ENCODE assay signal across 8 cellular contexts in the genomic region with DNA sequence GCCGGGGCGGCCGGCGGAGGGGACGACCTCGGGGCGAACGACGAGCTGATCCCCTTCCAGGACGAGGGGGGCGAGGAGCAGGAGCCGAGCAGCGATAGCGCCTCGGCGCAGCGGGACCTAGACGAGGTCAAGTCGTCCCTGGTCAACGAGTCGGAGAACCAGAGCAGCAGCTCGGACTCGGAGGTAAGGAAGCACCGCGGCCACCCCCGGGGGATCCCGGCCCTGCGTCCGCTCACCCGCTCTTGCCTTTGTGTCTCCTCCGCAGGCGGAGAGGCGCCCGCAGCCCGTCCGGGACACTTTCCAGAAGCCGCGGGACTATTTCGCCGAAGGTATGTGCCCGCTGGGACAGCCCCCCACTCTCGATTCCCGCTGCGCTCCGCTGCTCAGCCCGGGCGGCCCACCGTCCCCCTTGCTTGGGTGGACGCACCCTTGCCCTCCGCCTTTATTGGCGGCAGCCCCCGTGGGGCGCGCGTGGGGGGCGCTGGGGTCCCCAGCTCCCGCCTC. TPM values are rescaled to one million over a fixed set of nuclear protein-coding genes. Genes with fewer than 3 reads are reported as not detected.
A peak's percentile ranks its signal among the peaks of the same experiment; 100 is the strongest.
DNase-seq lines count a peak whose midpoint lies in the region; ATAC-seq lines count a peak whose summit lies in the region.

No MANE protein-coding gene starts in this region.

- H3K4ac ChIP-seq in trophoblast cell (ENCODE audit: low read depth, low read length): peak overlapping the region; percentile 68

- H4K8ac ChIP-seq in trophoblast cell (ENCODE audit: low read depth, low read length): peak overlapping the region; percentile 55

- H3K27me3 ChIP-seq in CD4-positive, alpha-beta memory T cell (ENCODE audit: insufficient read depth, low read length): peaks cover 16% of the 10 kb centered on the region
- peaks cover 14% of the 10 kb centered on the region for H3K27me3 ChIP-seq in trophoblast cell (ENCODE audit: insufficient read depth, low read length)

- no peaks in the 10 kb centered on the region for H3K36me3 Mint-ChIP-seq in CD4-positive, alpha-beta memory T cell
- no peaks in the 10 kb centered on the region for H3K36me3 Mint-ChIP-seq in activated naive CD4-positive, alpha-beta T cell treated with anti-CD3 and anti-CD28 coated beads for 36 hours (ENCODE audit: low read depth)

- CTCF ChIA-PET in CD4-positive, alpha-beta memory T cell (lab: Charles Lee; ENCODE audit: partially characterized antibody): no interaction called here
- CTCF ChIA-PET in activated naive CD4-positive, alpha-beta T cell treated with anti-CD3 and anti-CD28 coated beads for 36 hours (lab: Charles Lee): interaction anchor here (0.6 to 1.5 kb wide), 2 partner anchors 21 to 54 kb away, joined by 3 read pairs; no protein-coding TSS in a partner anchor

- no peak overlapping the region for H3K23ac ChIP-seq in trophoblast cell (ENCODE audit: low read length)

- peaks cover 0 to 2% (median 0%) of the 10 kb centered on the region in 8 donors for H3K9me3 Mint-ChIP-seq in CD4-positive, alpha-beta memory T cell
- no peaks in the 10 kb centered on the region for H3K9me3 Mint-ChIP-seq in activated naive CD4-positive, alpha-beta T cell treated with anti-CD3 and anti-CD28 coated beads for 36 hours

- no CpG with 5 or more reads among the region's 57 CpGs for WGBS in trophoblast cell (ENCODE audit: extremely low coverage, insufficient coverage, insufficient read length)

- H4K12ac ChIP-seq in trophoblast cell (ENCODE audit: low read depth, low read length): peak overlapping the region; percentile 6

- peak overlapping the region; percentile 76 for H3K18ac ChIP-seq in trophoblast cell (ENCODE audit: low read length)

- H3K4me1 Mint-ChIP-seq in CD4-positive, alpha-beta memory T cell: peaks cover 4 to 20% (median 12%) of the 10 kb centered on the region in 4 donors
- peaks cover 9% of the 10 kb centered on the region for H3K4me1 Mint-ChIP-seq in activated naive CD4-positive, alpha-beta T cell treated with anti-CD3 and anti-CD28 coated beads for 36 hours (ENCODE audit: low read depth)

- H3K9ac ChIP-seq in trophoblast cell (ENCODE audit: low read length): peak overlapping the region; percentile 83

- peak overlapping the region; percentile 32 for H2BK5ac ChIP-seq in trophoblast cell (ENCODE audit: low read depth, low read length, poor library complexity)

- H3K9me3 ChIP-seq in CD4-positive, alpha-beta memory T cell (ENCODE audit: control insufficient read depth in 1 of 2, low read length in 2 of 2): no peaks in the 10 kb centered on the region
- peaks cover 2% of the 10 kb centered on the region for H3K9me3 ChIP-seq in trophoblast cell (ENCODE audit: insufficient read depth, low read depth, low read length)

- H2BK120ac ChIP-seq in trophoblast cell (ENCODE audit: insufficient read depth, low read length, poor library complexity): peak overlapping the region; percentile 47

- H2BK12ac ChIP-seq in trophoblast cell (ENCODE audit: low read length): peak overlapping the region; percentile 24

- H3K79me1 ChIP-seq in trophoblast cell (ENCODE audit: low read length): peaks cover 7% of the 10 kb centered on the region

- H3K79me2 ChIP-seq in trophoblast cell (ENCODE audit: control insufficient read depth, insufficient read depth, low read length, poor library complexity): peaks cover 7% of the 10 kb centered on the region

- no peak overlapping the region for H3K4me3 ChIP-seq in CD4-positive, alpha-beta memory T cell (ENCODE audit: low read length in 2 of 2)
- H3K4me3 ChIP-seq in trophoblast cell (ENCODE audit: low read depth, low read length): peak overlapping the region; percentile 81

- intact Hi-C loops in CD4-positive, alpha-beta memory T cell (cut with micrococcal nuclease): no loop called here
- intact Hi-C loops in activated naive CD4-positive, alpha-beta T cell treated with anti-CD3 and anti-CD28 coated beads for 36 hours (cut with micrococcal nuclease): loop anchor here (2.0 kb wide), 1 partner anchor 165 kb away; no protein-coding TSS in a partner anchor

- H3K27ac ChIP-seq in CD4-positive, alpha-beta memory T cell (ENCODE audit: low read depth, low read length): no peak overlapping the region
- peak overlapping the region; percentile 40 for H3K27ac ChIP-seq in trophoblast cell (ENCODE audit: low read depth, low read length)

- peak; percentile 27 for ATAC-seq in HG02759 (IDR thresholded peaks at IDR 0.05; ENCODE audit: unreplicated experiment)
- ATAC-seq in GM21723 (IDR thresholded peaks at IDR 0.05; ENCODE audit: unreplicated experiment): no peak
- no peak for ATAC-seq in HG02981 (IDR thresholded peaks at IDR 0.05; ENCODE audit: unreplicated experiment)

- DNase-seq in CD4-positive, alpha-beta memory T cell: no peak
- DNase-seq in activated naive CD4-positive, alpha-beta T cell treated with anti-CD3 and anti-CD28 coated beads for 36 hours: peak; percentile 31
- DNase-seq in germinal center (ENCODE audit: low spot score) (peak; percentile 28), trophoblast cell (peak; percentile 61 to 69), UCSD-AML1 (lab: John Stamatoyannopoulos, UW; ENCODE audit: unreplicated experiment) (no peak)

- peak overlapping the region; percentile 78 for H4K91ac ChIP-seq in trophoblast cell (ENCODE audit: low read depth, low read length)

- POLR2A ChIA-PET in CD4-positive, alpha-beta memory T cell (lab: Charles Lee; ENCODE audit: partially characterized antibody): no interaction called here

- H3K27ac Mint-ChIP-seq in CD4-positive, alpha-beta memory T cell: no peak overlapping the region
- H3K27ac Mint-ChIP-seq in activated naive CD4-positive, alpha-beta T cell treated with anti-CD3 and anti-CD28 coated beads for 36 hours: no peak overlapping the region

- H3K4me1 ChIP-seq in CD4-positive, alpha-beta memory T cell (ENCODE audit: insufficient read depth, low read length): peaks cover 18% of the 10 kb centered on the region
- peaks cover 0 to 13% of the 10 kb centered on the region in 2 experiments for H3K4me1 ChIP-seq in trophoblast cell (ENCODE audit: control insufficient read depth in 1 of 2, insufficient read depth in 2 of 2, low read length in 2 of 2)

- H3K14ac ChIP-seq in trophoblast cell (ENCODE audit: low read length): peak overlapping the region; percentile 28

- peak overlapping the region in 5 of 8 donors; percentile 35 to 66 (median 47) for H3K4me3 Mint-ChIP-seq in CD4-positive, alpha-beta memory T cell
- H3K4me3 Mint-ChIP-seq in activated naive CD4-positive, alpha-beta T cell treated with anti-CD3 and anti-CD28 coated beads for 36 hours: peak overlapping the region; percentile 63

- peak overlapping the region; percentile 42 for H2AK5ac ChIP-seq in trophoblast cell (ENCODE audit: low read length)

- H2AFZ ChIP-seq in trophoblast cell (ENCODE audit: insufficient read depth, low read length, poor library complexity): peak overlapping the region; percentile 43

- H3K36me3 ChIP-seq in CD4-positive, alpha-beta memory T cell (ENCODE audit: insufficient read depth, low read length): no peaks in the 10 kb centered on the region
- no peaks in the 10 kb centered on the region for H3K36me3 ChIP-seq in trophoblast cell (ENCODE audit: control insufficient read depth in 1 of 2, insufficient read depth in 2 of 2, low read length in 2 of 2)

- H3K4me2 ChIP-seq in trophoblast cell (ENCODE audit: low read length): peak overlapping the region; percentile 91

- H3K27me3 Mint-ChIP-seq in CD4-positive, alpha-beta memory T cell: peaks cover 34 to 37% of the 10 kb centered on the region in 2 donors
- peaks cover 51% of the 10 kb centered on the region for H3K27me3 Mint-ChIP-seq in activated naive CD4-positive, alpha-beta T cell treated with anti-CD3 and anti-CD28 coated beads for 36 hours (ENCODE audit: low read depth)

RNA-seq across cellular contexts. Expression of gene TCF7L1, which starts 0.6 kb away (rescaled TPM):
- not detected for total RNA-seq in CD4-positive, alpha-beta memory T cell
- under 1 TPM in 1 of 2 donors, not detected in 1; 0.06 TPM for polyA plus RNA-seq in CD4-positive, alpha-beta memory T cell
- under 1 TPM in 1 of 2 experiments, not detected in 1; 0.07 TPM for total RNA-seq in activated naive CD4-positive, alpha-beta T cell treated with anti-CD3 and anti-CD28 coated beads for 36 hours
- 21.9 and 23.4 TPM in 2 replicates for polyA plus RNA-seq in trophoblast cell (2013)

Comparison
In these comparisons a context has a peak if more than half of its experiments do, and no peak if none do; other contexts are left out.
1. DNase-seq: peak in activated naive CD4-positive, alpha-beta T cell treated with anti-CD3 and anti-CD28 coated beads for 36 hours (single experiment), germinal center (single experiment) and trophoblast cell (2 of 2); none in CD4-positive, alpha-beta memory T cell (0 of 5) and UCSD-AML1 (single experiment).